In genomic region chr6:21270501-21271290, GRCh38 we compare ENCODE assay signal across 1 cellular context.
TF ChIP-seq lines count a peak whose summit lies in the region.

No MANE protein-coding gene starts in this region.

TF ChIP-seq in WTC11, 78 proteins besides CTCF, POLR2A, EP300 and RAD21 (continued from another document):
- TF ChIP-seq SMAD3 (CRISPR knock-in tag; IDR thresholded peaks at IDR 0.05; ENCODE audit: borderline replicate concordance): no peak
- TF ChIP-seq ZNF232 (CRISPR knock-in tag; IDR thresholded peaks at IDR 0.05): no peak
- no peak for TF ChIP-seq HMGXB4 (CRISPR knock-in tag; IDR thresholded peaks at IDR 0.05)
- no peak for TF ChIP-seq PRDM15 (CRISPR knock-in tag; IDR thresholded peaks at IDR 0.05)
- no peak for TF ChIP-seq GRHL2 (CRISPR knock-in tag; IDR thresholded peaks at IDR 0.05; ENCODE audit: insufficient replicate concordance, severe bottlenecking)
- TF ChIP-seq CREB1 (CRISPR knock-in tag; IDR thresholded peaks at IDR 0.05): no peak
- no peak for TF ChIP-seq ARID4B (CRISPR knock-in tag; IDR thresholded peaks at IDR 0.05; ENCODE audit: borderline replicate concordance)
- TF ChIP-seq RELA (CRISPR knock-in tag; IDR thresholded peaks at IDR 0.05; ENCODE audit: borderline replicate concordance): no peak
- TF ChIP-seq ZNF396 (CRISPR knock-in tag; IDR thresholded peaks at IDR 0.05; ENCODE audit: borderline replicate concordance): no peak
- no peak for TF ChIP-seq ZSCAN18 (CRISPR knock-in tag; IDR thresholded peaks at IDR 0.05)
